9 cellular contexts compared by ENCODE assay signal in the genomic region with DNA sequence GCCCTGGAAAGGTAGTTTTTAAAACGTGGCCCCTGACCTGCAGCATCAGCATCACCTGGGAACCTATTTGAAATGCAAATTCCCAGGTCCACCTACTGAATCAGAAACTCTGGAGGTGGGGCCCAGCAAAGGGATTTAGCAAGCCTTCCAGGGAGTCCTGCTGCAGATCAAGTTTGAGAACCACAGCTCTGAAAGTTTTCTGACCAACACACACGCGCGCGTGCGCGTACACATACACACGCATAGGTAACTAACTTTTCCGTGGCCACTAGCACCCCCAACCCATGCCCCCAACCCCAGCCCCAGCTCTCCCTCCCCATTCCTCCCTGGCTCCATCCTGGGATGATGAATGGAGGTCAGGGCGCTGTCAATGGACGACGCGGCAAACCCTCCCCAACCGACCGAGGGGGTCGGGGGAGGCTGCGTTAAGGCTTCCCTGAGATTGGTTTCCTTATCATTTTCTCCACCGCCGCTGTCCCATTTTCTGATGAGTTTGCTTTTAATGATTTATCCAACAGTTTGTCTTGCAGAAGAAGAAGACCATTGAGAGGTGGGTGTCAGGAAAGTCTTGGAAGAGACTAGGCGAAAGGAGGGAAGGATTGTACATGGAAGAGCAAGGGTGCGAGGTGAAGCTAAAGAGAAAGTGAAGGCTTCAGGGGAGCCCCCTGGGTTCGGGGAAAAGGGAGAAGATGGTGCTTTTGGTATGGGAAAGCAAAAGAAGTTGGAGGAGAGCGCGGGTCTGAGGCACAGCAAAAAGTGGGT. TPM values are rescaled to one million over a fixed set of nuclear protein-coding genes. Genes with fewer than 3 reads are reported as not detected.
DNase-seq lines count a peak whose midpoint lies in the region; ATAC-seq and TF ChIP-seq lines count a peak whose summit lies in the region.
"Had no signal": no experiment of that assay in that cellular context is flagged by ENCODE, and none has a peak within 500 bp of the region (broad histone marks: within the 10 kb centered on the region; RNA-seq: fewer than 3 reads in every experiment).

No MANE protein-coding gene starts in this region.

- H3K9me3 ChIP-seq in upper lobe of left lung: no peaks in the 10 kb centered on the region

- H3K27ac Mint-ChIP-seq in activated T-cell treated with anti-CD3 and anti-CD28 coated beads, Interleukin-2, amount 50 U/mL, for 72 hours: no peak overlapping the region
- H3K27ac Mint-ChIP-seq in memory B cell: no peak overlapping the region

- no peaks in the 10 kb centered on the region for H3K9me3 Mint-ChIP-seq in activated T-cell treated with anti-CD3 and anti-CD28 coated beads, Interleukin-2, amount 50 U/mL, for 72 hours
- H3K9me3 Mint-ChIP-seq in memory B cell: no peaks in the 10 kb centered on the region

- H3K4me3 Mint-ChIP-seq in activated T-cell treated with anti-CD3 and anti-CD28 coated beads, Interleukin-2, amount 50 U/mL, for 72 hours: peak overlapping the region; percentile 80 to 88
- H3K4me3 Mint-ChIP-seq in memory B cell: peak overlapping the region; percentile 79

- no peak for TF ChIP-seq EP300 in upper lobe of left lung (IDR thresholded peaks at IDR 0.05)

- H3K36me3 Mint-ChIP-seq in activated T-cell treated with anti-CD3 and anti-CD28 coated beads, Interleukin-2, amount 50 U/mL, for 72 hours (ENCODE audit: insufficient read depth in 2 of 2): peaks cover 0 to 5% of the 10 kb centered on the region in 2 donors
- H3K36me3 Mint-ChIP-seq in memory B cell: no peaks in the 10 kb centered on the region

- no peaks in the 10 kb centered on the region for H3K36me3 ChIP-seq in upper lobe of left lung

- H3K27me3 Mint-ChIP-seq in activated T-cell treated with anti-CD3 and anti-CD28 coated beads, Interleukin-2, amount 50 U/mL, for 72 hours (ENCODE audit: low read depth): peaks cover 67% of the 10 kb centered on the region
- H3K27me3 Mint-ChIP-seq in memory B cell: peaks cover 22% of the 10 kb centered on the region

- peaks cover 0 to 11% (median 4%) of the 10 kb centered on the region in 4 donors for H3K27me3 ChIP-seq in upper lobe of left lung

- H3K4me1 Mint-ChIP-seq in activated T-cell treated with anti-CD3 and anti-CD28 coated beads, Interleukin-2, amount 50 U/mL, for 72 hours (ENCODE audit: low read depth): peaks cover 12% of the 10 kb centered on the region
- peaks cover 8% of the 10 kb centered on the region for H3K4me1 Mint-ChIP-seq in memory B cell

- peak overlapping the region; percentile 87 for H3K4me3 ChIP-seq in coronary artery
- peak overlapping the region; percentile 18 to 60 (median 55) for H3K4me3 ChIP-seq in upper lobe of left lung

- DNase-seq in activated T-cell treated with anti-CD3 and anti-CD28 coated beads, Interleukin-2, amount 50 U/mL, for 72 hours: no peak
- DNase-seq in activated T-cell treated with anti-CD3 and anti-CD28 coated beads, Interleukin-2, amount 50 U/mL, for 1 hour: no peak
- DNase-seq in coronary artery (ENCODE audit: low spot score): no peak
- no peak for DNase-seq in memory B cell (ENCODE audit: low spot score in 2 of 2)
- no peak for DNase-seq in upper lobe of left lung
- DNase-seq in hippocampal formation (lab: John Stamatoyannopoulos, UW): no peak
- DNase-seq: effector CD4-positive, alpha-beta T cell had no signal

- H3K4me1 ChIP-seq in upper lobe of left lung: peaks cover 5 to 21% (median 12%) of the 10 kb centered on the region in 4 donors

- TF ChIP-seq CTCF in coronary artery (IDR thresholded peaks at IDR 0.05): no peak
- no peak for TF ChIP-seq CTCF in upper lobe of left lung (IDR thresholded peaks at IDR 0.05)

- 30 to 48% methylated on average over 21 to 24 of the region's 24 CpGs for WGBS in upper lobe of left lung, 2 donors

- TF ChIP-seq POLR2A in upper lobe of left lung (IDR thresholded peaks at IDR 0.05): no peak

- no peak for ATAC-seq in activated T-cell treated with anti-CD3 and anti-CD28 coated beads, Interleukin-2, amount 50 U/mL, for 72 hours (replicated peaks in 1 of 2)
- ATAC-seq in memory B cell (ENCODE audit: low read depth) (no peak), upper lobe of left lung (ENCODE audit: low FRiP score in 2 of 2) (peak in 1 of 2 donors; percentile 21), GM18867 (IDR thresholded peaks at IDR 0.05; ENCODE audit: unreplicated experiment) (no peak), HG02973 (IDR thresholded peaks at IDR 0.05; ENCODE audit: unreplicated experiment) (no peak)

- H3K27ac ChIP-seq in coronary artery (peak overlapping the region; percentile 68 to 87), upper lobe of left lung (peak overlapping the region in 2 of 4 donors; percentile 76 to 80)

RNA-seq across cellular contexts. Expression of a gene that starts 0.6 kb away (rescaled TPM):
- under 1 TPM; 0.19 to 0.31 TPM for total RNA-seq in activated T-cell treated with anti-CD3 and anti-CD28 coated beads, Interleukin-2, amount 50 U/mL, for 72 hours
- 10 to 100 TPM in 1 of 6 donors, 1 to 10 TPM in 5; 2.6 to 18.3 (median 4.5) TPM for total RNA-seq in upper lobe of left lung
